25 cellular contexts compared by ENCODE assay signal in the genomic region with DNA sequence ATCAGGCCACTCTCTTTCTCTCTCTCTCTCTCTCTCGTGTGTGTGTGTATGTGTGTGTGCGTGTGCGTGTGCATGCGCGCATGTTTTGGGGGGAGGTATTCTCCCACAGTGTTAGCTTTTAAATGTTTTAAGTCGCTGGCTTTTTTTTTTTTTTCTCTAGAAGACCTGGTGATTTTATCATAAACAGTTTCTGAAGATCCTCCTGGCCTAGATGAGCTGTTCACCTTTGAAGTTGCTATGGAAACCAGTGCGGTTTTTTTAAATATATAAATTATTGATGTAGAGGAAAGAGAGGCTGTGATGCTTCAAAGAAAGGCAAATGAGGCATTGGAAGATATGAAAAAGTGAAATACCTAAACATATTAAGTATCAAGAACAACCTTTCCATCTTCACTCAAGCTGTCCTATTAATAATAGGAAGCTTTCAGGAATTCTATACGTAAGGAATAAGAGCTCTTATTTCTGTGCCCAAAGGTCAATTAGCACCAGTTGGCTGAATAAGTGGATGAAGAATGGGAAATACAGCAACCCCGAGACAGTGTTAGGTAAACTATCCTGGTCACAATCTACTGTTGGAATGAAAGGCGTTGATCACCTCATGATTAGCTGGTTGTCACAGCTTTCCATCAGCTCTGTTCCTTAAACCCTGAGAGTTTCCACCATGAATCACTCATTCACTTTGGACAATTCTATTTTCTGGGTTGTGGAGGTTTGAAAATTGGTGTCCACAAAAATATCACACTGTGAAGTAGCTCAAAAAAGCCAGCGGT.
"Had no signal": no experiment of that assay in that cellular context is flagged by ENCODE, and none has a peak within 500 bp of the region (broad histone marks: within the 10 kb centered on the region; RNA-seq: fewer than 3 reads in every experiment).

No MANE protein-coding gene starts in this region.

- H3K9me3 Mint-ChIP-seq: activated naive CD8-positive, alpha-beta T cell treated with anti-CD3 and anti-CD28 coated beads, Interleukin-2, amount 10 ng/mL, durations not matched to agents 7 days and 5 days had no signal

- ATAC-seq: activated CD8-positive, alpha-beta T cell treated with anti-CD3 and anti-CD28 coated beads, Interleukin-2, amount 10 ng/mL, durations not matched to agents 7 days and 5 days; PC-3 had no signal

- FAIRE-seq: bronchial epithelial cell, RCC 7860 had no signal

- H3K4me3 Mint-ChIP-seq: activated CD8-positive, alpha-beta T cell treated with anti-CD3 and anti-CD28 coated beads, Interleukin-2, amount 10 ng/mL, durations not matched to agents 7 days and 5 days; activated naive CD8-positive, alpha-beta T cell treated with anti-CD3 and anti-CD28 coated beads, Interleukin-2, amount 10 ng/mL, durations not matched to agents 7 days and 5 days; WTC11 had no signal

- H3K4me2 ChIP-seq: KMS-11 had no signal

- H3K4me3 ChIP-seq: adrenal gland, SJSA1 had no signal

- H3K27ac ChIP-seq: adrenal gland, KMS-11, SJSA1 had no signal

- H3K36me3 Mint-ChIP-seq: activated naive CD8-positive, alpha-beta T cell treated with anti-CD3 and anti-CD28 coated beads, Interleukin-2, amount 10 ng/mL, durations not matched to agents 7 days and 5 days had no signal

- H3K9ac ChIP-seq: KMS-11 had no signal

- H3K9me3 ChIP-seq: SJSA1 had no signal

- H3K4me1 ChIP-seq: adrenal gland, SJSA1 had no signal

- DNase-seq: activated CD4-positive, alpha-beta T cell treated with anti-CD3 and anti-CD28 coated beads for 48 hours; activated CD4-positive, alpha-beta T cell treated with anti-CD3 and anti-CD28 coated beads, Interleukin-2, amount 50 U/mL, for 4 hours; activated CD4-positive, CD25-positive, alpha-beta regulatory T cell treated with anti-CD3 and anti-CD28 coated beads, Interleukin-2, amount 50 U/mL, for 72 hours; activated CD8-positive, alpha-beta memory T cell treated with anti-CD3 and anti-CD28 coated beads, Interleukin-2, amount 50 U/mL, for 48 hours; activated CD8-positive, alpha-beta T cell treated with anti-CD3 and anti-CD28 coated beads, Interleukin-2, amount 10 ng/mL, durations not matched to agents 7 days and 5 days; activated naive CD4-positive, alpha-beta T cell treated with anti-CD3 and anti-CD28 coated beads, Interleukin-2, amount 50 U/mL, for 16 hours; activated naive CD8-positive, alpha-beta T cell treated with anti-CD3 and anti-CD28 coated beads, Interleukin-2, amount 10 ng/mL, durations not matched to agents 7 days and 5 days; activated T-cell treated with anti-CD3 and anti-CD28 coated beads, Interleukin-2, amount 50 U/mL, for 1 hour; adrenal gland; anterior cingulate cortex; IMR-90; NCI-H1105 treated with DMSO at 0.1 percent for 48 hours; NCI-H1436 treated with DMSO at 0.1 percent for 48 hours; NCI-H187; NCI-H2081; NCI-H2171; NCI-H510A treated with DMSO at 0.1 percent for 48 hours; PC-3; SHP77; SW 1271 had no signal

- H3K27ac Mint-ChIP-seq: activated CD8-positive, alpha-beta T cell treated with anti-CD3 and anti-CD28 coated beads, Interleukin-2, amount 10 ng/mL, durations not matched to agents 7 days and 5 days; activated naive CD8-positive, alpha-beta T cell treated with anti-CD3 and anti-CD28 coated beads, Interleukin-2, amount 10 ng/mL, durations not matched to agents 7 days and 5 days; WTC11 had no signal

- H3K36me3 ChIP-seq: adrenal gland, SJSA1 had no signal

- H3K27me3 ChIP-seq: adrenal gland, SJSA1 had no signal
